In genomic region chr2:100731535-100731981, GRCh38 we compare ENCODE assay signal across 18 cellular contexts.
DNase-seq lines count a peak whose midpoint lies in the region; ATAC-seq, FAIRE-seq and TF ChIP-seq lines count a peak whose summit lies in the region.
"Had no signal": no experiment of that assay in that cellular context is flagged by ENCODE, and none has a peak within 500 bp of the region (broad histone marks: within the 10 kb centered on the region; RNA-seq: fewer than 3 reads in every experiment).

No MANE protein-coding gene starts in this region.

- peaks cover 0 to 4% of the 10 kb centered on the region in 2 donors for H3K36me3 Mint-ChIP-seq in activated naive CD4-positive, alpha-beta T cell treated with anti-CD3 and anti-CD28 coated beads, Interleukin-2, amount 50 U/mL, for 72 hours

- H3K9me3 ChIP-seq in neuronal stem cell (replicated peaks in 1 of 2; ENCODE audit: control insufficient read depth in 2 of 2, insufficient read depth in 1 of 2, low read depth in 1 of 2, low read length in 2 of 2) (no peaks in the 10 kb centered on the region), pancreas (no peaks in the 10 kb centered on the region)

- H3K79me1 ChIP-seq in neuronal stem cell (ENCODE audit: low read depth, low read length) = no peaks in the 10 kb centered on the region
- no peaks in the 10 kb centered on the region for H3K79me1 ChIP-seq in mesendoderm (ENCODE audit: low read length)

- H2BK120ac ChIP-seq in neuronal stem cell (ENCODE audit: low read depth, low read length) = no peak overlapping the region
- no peak overlapping the region for H2BK120ac ChIP-seq in mesendoderm (ENCODE audit: low read depth, low read length)

- in situ Hi-C loops in G401 (cut with HindIII; ENCODE audit: low sequenced_read_pairs) = no loop called here

- H3K18ac ChIP-seq in neuronal stem cell (ENCODE audit: low read length) (no peak overlapping the region), mesendoderm (ENCODE audit: low read length) (no peak overlapping the region)

- H4K8ac ChIP-seq in neuronal stem cell (ENCODE audit: low read depth, low read length) (no peak overlapping the region), mesendoderm (ENCODE audit: low read depth, low read length) (no peak overlapping the region)

- no CpG with 5 or more reads among the region's 3 CpGs for WGBS in neuronal stem cell (ENCODE audit: extremely low coverage in 2 of 2, insufficient read length in 2 of 2, insufficient replicate concordance in 1 of 2), 2 donors
- WGBS in pancreas, 2 donors = 83% methylated on average over 3 of the region's 3 CpGs
- no CpG with 5 or more reads among the region's 3 CpGs for WGBS in mesendoderm (ENCODE audit: extremely low coverage, insufficient coverage, low lambda C conversion rate)

- TF ChIP-seq CTCF in epithelial cell of esophagus (IDR thresholded peaks at IDR 0.05; ENCODE audit: insufficient read depth, low read depth, low read length, missing control alignments) (no peak), pancreas (IDR thresholded peaks at IDR 0.05) (no peak)

- no peak overlapping the region for H2BK5ac ChIP-seq in neuronal stem cell (ENCODE audit: low read length)
- no peak overlapping the region for H2BK5ac ChIP-seq in mesendoderm (ENCODE audit: low read length)

- peak overlapping the region; percentile 2 for H3K9ac ChIP-seq in neuronal stem cell (ENCODE audit: low read depth, low read length, poor library complexity)
- H3K9ac ChIP-seq in mesendoderm (ENCODE audit: low read length) = no peak overlapping the region

- H3K4ac ChIP-seq in neuronal stem cell (ENCODE audit: low read length) (no peak overlapping the region), mesendoderm (ENCODE audit: low read depth, low read length) (no peak overlapping the region)

- no peak overlapping the region for H4K5ac ChIP-seq in mesendoderm (ENCODE audit: low read length)

- no peak overlapping the region for H2AFZ ChIP-seq in neuronal stem cell (ENCODE audit: low read length)

- DNase-seq in GM04503 (ENCODE audit: low read depth) (peak; percentile 50), RKO (ENCODE audit: low spot score) (peak; percentile 74), epithelial cell of esophagus (ENCODE audit: low read depth) (peak; percentile 89), neuronal stem cell (ENCODE audit: low spot score) (no peak), pancreas (no peak), G401 (ENCODE audit: low spot score) (no peak), mesendoderm (no peak)
- no peak for DNase-seq in activated naive CD4-positive, alpha-beta T cell treated with anti-CD3 and anti-CD28 coated beads, Interleukin-2, amount 50 U/mL, for 72 hours (ENCODE audit: low spot score in 2 of 2)
- DNase-seq: activated T-cell treated with anti-CD3 and anti-CD28 coated beads for 4 hours; cerebellar nuclear complex; left ventricle myocardium superior; NCI-H1105; right cardiac atrium; stimulated activated CD4-positive, alpha-beta T cell treated with anti-CD3 and anti-CD28 coated beads, Interleukin-4, amount 100 ng/mL, for 1 hour; trophoblast cell had no signal

- H3K27ac ChIP-seq in neuronal stem cell (replicated peaks; ENCODE audit: low read length) (no peak overlapping the region), pancreas (no peak overlapping the region), mesendoderm (ENCODE audit: low read depth, low read length) (no peak overlapping the region)

- H2BK15ac ChIP-seq in neuronal stem cell (ENCODE audit: low read length) (no peak overlapping the region), mesendoderm (replicated peaks; ENCODE audit: low read depth) (no peak overlapping the region)

- H3K36me3 ChIP-seq in neuronal stem cell (replicated peaks in 1 of 2; ENCODE audit: control insufficient read depth in 2 of 2, insufficient read depth in 2 of 2, low read length in 2 of 2) (no peaks in the 10 kb centered on the region), pancreas (no peaks in the 10 kb centered on the region), mesendoderm (ENCODE audit: control insufficient read depth, insufficient read depth, low read length) (no peaks in the 10 kb centered on the region)

- no peaks in the 10 kb centered on the region for H3K79me2 ChIP-seq in mesendoderm (ENCODE audit: control insufficient read depth, insufficient read depth, low read length)

- H3K4me2 ChIP-seq in neuronal stem cell (ENCODE audit: insufficient read depth, low read length, poor library complexity, severe bottlenecking) = no peak overlapping the region
- H3K4me2 ChIP-seq in mesendoderm (ENCODE audit: low read length) = no peak overlapping the region

- H3K23ac ChIP-seq in neuronal stem cell (ENCODE audit: low read depth, low read length, poor library complexity) = no peak overlapping the region
- H3K23ac ChIP-seq in mesendoderm (ENCODE audit: low read length) = no peak overlapping the region

- no peak for ATAC-seq in pancreas
- no peak for ATAC-seq in activated naive CD4-positive, alpha-beta T cell treated with anti-CD3 and anti-CD28 coated beads, Interleukin-2, amount 50 U/mL, for 72 hours
- ATAC-seq: left ventricle myocardium superior; natural killer cell treated with Interleukin-12 subunit alpha and Interleukin-12 subunit beta and Interleukin-15 and Interleukin-18, amount 100 ng/mL, for 72 hours; right cardiac atrium had no signal

- no peaks in the 10 kb centered on the region for H3K27me3 ChIP-seq in neuronal stem cell (ENCODE audit: control insufficient read depth in 3 of 3, insufficient read depth in 3 of 3, low read depth in 1 of 3, low read length in 3 of 3)
- H3K27me3 ChIP-seq in pancreas = no peaks in the 10 kb centered on the region
- H3K27me3 ChIP-seq in mesendoderm (ENCODE audit: insufficient read depth, low read length, poor library complexity) = no peaks in the 10 kb centered on the region

- H3K4me3 ChIP-seq in epithelial cell of esophagus (ENCODE audit: low read length) (no peak overlapping the region), neuronal stem cell (ENCODE audit: low read length in 2 of 2) (no peak overlapping the region), pancreas (no peak overlapping the region), mesendoderm (ENCODE audit: low read length) (no peak overlapping the region)

- no peak overlapping the region for H3K56ac ChIP-seq in mesendoderm (ENCODE audit: low read length)

- no peak overlapping the region for H4K91ac ChIP-seq in neuronal stem cell (ENCODE audit: low read depth, low read length, poor library complexity)

- no peak overlapping the region for H3K27ac Mint-ChIP-seq in activated naive CD4-positive, alpha-beta T cell treated with anti-CD3 and anti-CD28 coated beads, Interleukin-2, amount 50 U/mL, for 72 hours
- H3K27ac Mint-ChIP-seq: activated naive CD8-positive, alpha-beta T cell; IgD-negative memory B cell; natural killer cell treated with Interleukin-12 subunit alpha and Interleukin-12 subunit beta and Interleukin-15 and Interleukin-18, amount 100 ng/mL, for 72 hours had no signal

- intact Hi-C loops in pancreas (cut with DNase I) = loop anchor here in 2 of 3 donors (5.0 to 10.0 kb wide), 2 partner anchors 251 to 253 kb away; no protein-coding TSS in a partner anchor

- no peaks in the 10 kb centered on the region for H3K9me3 Mint-ChIP-seq in activated naive CD4-positive, alpha-beta T cell treated with anti-CD3 and anti-CD28 coated beads, Interleukin-2, amount 50 U/mL, for 72 hours
- H3K9me3 Mint-ChIP-seq: natural killer cell treated with Interleukin-12 subunit alpha and Interleukin-12 subunit beta and Interleukin-15 and Interleukin-18, amount 100 ng/mL, for 72 hours had no signal

- H3K4me1 ChIP-seq in neuronal stem cell (ENCODE audit: control insufficient read depth in 2 of 2, insufficient read depth in 1 of 2, low read depth in 1 of 2, low read length in 2 of 2) (peaks cover 8 to 12% of the 10 kb centered on the region in 2 donors), pancreas (no peaks in the 10 kb centered on the region), mesendoderm (ENCODE audit: control insufficient read depth, low read depth, low read length) (no peaks in the 10 kb centered on the region)

- no peak for FAIRE-seq in pancreas (lab: Jason Lieb, UNC)

- H2AK5ac ChIP-seq in neuronal stem cell (ENCODE audit: low read depth, low read length) (no peak overlapping the region), mesendoderm (ENCODE audit: low read length) (no peak overlapping the region)

- peak overlapping the region; percentile 33 for H2BK12ac ChIP-seq in neuronal stem cell (ENCODE audit: low read length)

- no peak overlapping the region for H3K14ac ChIP-seq in neuronal stem cell (ENCODE audit: low read length)

Comparison
In these comparisons a context has a peak if more than half of its experiments do, and no peak if none do; other contexts are left out.
1. DNase-seq: peak in GM04503 (single experiment), RKO (single experiment) and epithelial cell of esophagus (single experiment); none in neuronal stem cell (single experiment), pancreas (0 of 6), G401 (single experiment), mesendoderm (single experiment) and activated naive CD4-positive, alpha-beta T cell treated with anti-CD3 and anti-CD28 coated beads, Interleukin-2, amount 50 U/mL, for 72 hours (0 of 2).